In the genomic region with DNA sequence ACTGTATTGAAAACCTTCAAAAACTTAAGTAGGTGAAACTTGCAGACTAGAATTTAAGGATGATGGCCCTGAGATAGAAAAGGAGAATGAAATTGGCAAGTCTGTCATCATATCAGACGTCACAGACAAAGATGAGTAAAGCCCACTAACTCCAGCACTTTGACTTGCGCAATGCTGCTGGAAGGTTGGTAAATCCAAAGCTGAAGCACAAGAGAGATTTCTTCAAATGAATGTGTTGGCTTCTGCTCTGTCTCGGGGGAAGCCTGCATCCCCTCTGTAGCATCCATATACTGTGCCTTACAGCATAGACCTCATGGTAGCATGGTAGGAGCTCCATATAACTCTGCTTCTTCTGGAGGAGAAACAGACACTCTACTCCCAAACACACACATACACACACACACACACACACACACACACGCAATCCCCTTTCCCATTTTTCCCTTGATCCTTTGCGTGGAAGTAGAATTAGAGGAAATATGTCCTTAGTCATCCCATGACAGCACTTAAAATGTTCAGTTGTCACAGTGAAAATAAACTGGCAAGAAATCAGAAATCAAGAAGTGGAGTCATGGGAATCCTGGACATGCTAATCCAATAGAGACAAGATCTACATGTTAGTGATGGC, we compare ENCODE assay signal across 1 cellular context.
TF ChIP-seq lines count a peak whose summit lies in the region.

No MANE protein-coding gene starts in this region.

TF ChIP-seq in GM23338, 12 proteins besides CTCF, POLR2A, EP300 and RAD21 (continued from another document):
- TF ChIP-seq, protein P1, sequence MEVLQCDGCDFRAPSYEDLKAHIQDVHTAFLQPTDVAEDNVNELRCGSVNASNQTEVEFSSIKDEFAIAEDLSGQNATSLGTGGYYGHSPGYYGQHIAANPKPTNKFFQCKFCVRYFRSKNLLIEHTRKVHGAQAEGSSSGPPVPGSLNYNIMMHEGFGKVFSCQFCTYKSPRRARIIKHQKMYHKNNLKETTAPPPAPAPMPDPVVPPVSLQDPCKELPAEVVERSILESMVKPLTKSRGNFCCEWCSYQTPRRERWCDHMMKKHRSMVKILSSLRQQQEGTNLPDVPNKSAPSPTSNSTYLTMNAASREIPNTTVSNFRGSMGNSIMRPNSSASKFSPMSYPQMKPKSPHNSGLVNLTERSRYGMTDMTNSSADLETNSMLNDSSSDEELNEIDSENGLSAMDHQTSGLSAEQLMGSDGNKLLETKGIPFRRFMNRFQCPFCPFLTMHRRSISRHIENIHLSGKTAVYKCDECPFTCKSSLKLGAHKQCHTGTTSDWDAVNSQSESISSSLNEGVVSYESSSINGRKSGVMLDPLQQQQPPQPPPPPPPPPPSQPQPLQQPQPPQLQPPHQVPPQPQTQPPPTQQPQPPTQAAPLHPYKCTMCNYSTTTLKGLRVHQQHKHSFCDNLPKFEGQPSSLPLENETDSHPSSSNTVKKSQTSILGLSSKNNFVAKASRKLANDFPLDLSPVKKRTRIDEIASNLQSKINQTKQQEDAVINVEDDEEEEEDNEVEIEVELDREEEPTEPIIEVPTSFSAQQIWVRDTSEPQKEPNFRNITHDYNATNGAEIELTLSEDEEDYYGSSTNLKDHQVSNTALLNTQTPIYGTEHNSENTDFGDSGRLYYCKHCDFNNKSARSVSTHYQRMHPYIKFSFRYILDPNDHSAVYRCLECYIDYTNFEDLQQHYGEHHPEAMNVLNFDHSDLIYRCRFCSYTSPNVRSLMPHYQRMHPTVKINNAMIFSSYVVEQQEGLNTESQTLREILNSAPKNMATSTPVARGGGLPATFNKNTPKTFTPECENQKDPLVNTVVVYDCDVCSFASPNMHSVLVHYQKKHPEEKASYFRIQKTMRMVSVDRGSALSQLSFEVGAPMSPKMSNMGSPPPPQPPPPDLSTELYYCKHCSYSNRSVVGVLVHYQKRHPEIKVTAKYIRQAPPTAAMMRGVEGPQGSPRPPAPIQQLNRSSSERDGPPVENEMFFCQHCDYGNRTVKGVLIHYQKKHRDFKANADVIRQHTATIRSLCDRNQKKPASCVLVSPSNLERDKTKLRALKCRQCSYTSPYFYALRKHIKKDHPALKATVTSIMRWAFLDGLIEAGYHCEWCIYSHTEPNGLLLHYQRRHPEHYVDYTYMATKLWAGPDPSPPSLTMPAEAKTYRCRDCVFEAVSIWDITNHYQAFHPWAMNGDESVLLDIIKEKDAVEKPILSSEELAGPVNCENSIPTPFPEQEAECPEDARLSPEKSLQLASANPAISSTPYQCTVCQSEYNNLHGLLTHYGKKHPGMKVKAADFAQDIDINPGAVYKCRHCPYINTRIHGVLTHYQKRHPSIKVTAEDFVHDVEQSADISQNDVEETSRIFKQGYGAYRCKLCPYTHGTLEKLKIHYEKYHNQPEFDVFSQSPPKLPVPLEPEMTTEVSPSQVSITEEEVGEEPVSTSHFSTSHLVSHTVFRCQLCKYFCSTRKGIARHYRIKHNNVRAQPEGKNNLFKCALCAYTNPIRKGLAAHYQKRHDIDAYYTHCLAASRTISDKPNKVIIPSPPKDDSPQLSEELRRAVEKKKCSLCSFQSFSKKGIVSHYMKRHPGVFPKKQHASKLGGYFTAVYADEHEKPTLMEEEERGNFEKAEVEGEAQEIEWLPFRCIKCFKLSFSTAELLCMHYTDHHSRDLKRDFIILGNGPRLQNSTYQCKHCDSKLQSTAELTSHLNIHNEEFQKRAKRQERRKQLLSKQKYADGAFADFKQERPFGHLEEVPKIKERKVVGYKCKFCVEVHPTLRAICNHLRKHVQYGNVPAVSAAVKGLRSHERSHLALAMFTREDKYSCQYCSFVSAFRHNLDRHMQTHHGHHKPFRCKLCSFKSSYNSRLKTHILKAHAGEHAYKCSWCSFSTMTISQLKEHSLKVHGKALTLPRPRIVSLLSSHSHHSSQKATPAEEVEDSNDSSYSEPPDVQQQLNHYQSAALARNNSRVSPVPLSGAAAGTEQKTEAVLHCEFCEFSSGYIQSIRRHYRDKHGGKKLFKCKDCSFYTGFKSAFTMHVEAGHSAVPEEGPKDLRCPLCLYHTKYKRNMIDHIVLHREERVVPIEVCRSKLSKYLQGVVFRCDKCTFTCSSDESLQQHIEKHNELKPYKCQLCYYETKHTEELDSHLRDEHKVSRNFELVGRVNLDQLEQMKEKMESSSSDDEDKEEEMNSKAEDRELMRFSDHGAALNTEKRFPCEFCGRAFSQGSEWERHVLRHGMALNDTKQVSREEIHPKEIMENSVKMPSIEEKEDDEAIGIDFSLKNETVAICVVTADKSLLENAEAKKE (CRISPR knock-in tag; IDR thresholded peaks at IDR 0.05) = no peak
- no peak for TF ChIP-seq EZH2 (IDR thresholded peaks at IDR 0.05; ENCODE audit: low read depth, unreplicated experiment)
TF ChIP-seq in GM23338: peak in this region for 0.
